Comparison of ENCODE assay signal across 29 cellular contexts in genomic region chr3:160314949-160315348, GRCh38.
"Had no signal": no experiment of that assay in that cellular context is flagged by ENCODE, and none has a peak within 500 bp of the region (broad histone marks: within the 10 kb centered on the region; RNA-seq: fewer than 3 reads in every experiment).

No MANE protein-coding gene starts in this region.

- H3K4me1 ChIP-seq: left lung, lower lobe of right lung, right atrium auricular region, stomach, testis, thyroid gland, transverse colon, upper lobe of left lung, vagina had no signal

- FAIRE-seq: islet of Langerhans, kidney had no signal

- H3K27ac Mint-ChIP-seq: immature natural killer cell; natural killer cell treated with Interleukin-12 subunit alpha and Interleukin-12 subunit beta and Interleukin-15 and Interleukin-18, amount 100 ng/mL, for 72 hours; progenitor cell of endocrine pancreas; stimulated activated naive B cell treated with anti-CD40 and anti-IgM and Interleukin-4, amounts not matched to agents 10 μg/mL and 1 μg/mL and 100 μg/mL, for 72 hours had no signal

- H3K27ac ChIP-seq: left lung, lower lobe of right lung, ovary, right atrium auricular region, skin epidermis, stomach, testis, thyroid gland, transverse colon, upper lobe of left lung, vagina had no signal

- DNase-seq: hippocampal formation; immature natural killer cell; kidney; left colon; left lung; lower lobe of right lung; mammary epithelial cell; midbrain; mucosa of descending colon; naive thymus-derived CD4-positive, alpha-beta T cell; ovary; stimulated activated CD4-positive, alpha-beta T cell treated with anti-CD3 and anti-CD28 coated beads, Interleukin-12 subunit alpha, Interleukin-12 subunit beta, amount 100 ng/mL, for 4 hours; stimulated activated CD4-positive, alpha-beta T cell treated with anti-CD3 and anti-CD28 coated beads, Interleukin-15, amount 100 ng/mL, for 24 hours; stimulated activated CD4-positive, alpha-beta T cell treated with anti-CD3 and anti-CD28 coated beads, Interleukin-2, amount 100 ng/mL, for 24 hours; stimulated activated CD4-positive, alpha-beta T cell treated with anti-CD3 and anti-CD28 coated beads, Interleukin-4, amount 100 ng/mL, for 1 hour; stimulated activated naive B cell treated with anti-CD40 and anti-IgM and Interleukin-4, amounts not matched to agents 10 μg/mL and 1 μg/mL and 100 μg/mL, for 72 hours; stimulated activated naive CD8-positive, alpha-beta T cell treated with anti-CD3 and anti-CD28 coated beads, Interleukin-15, Interleukin-2, amounts not matched to agents 100 U/mL and 50 U/mL, for 24 hours; stomach; testis; thyroid gland; transverse colon; upper lobe of left lung had no signal

- H3K4me3 Mint-ChIP-seq: immature natural killer cell; naive thymus-derived CD4-positive, alpha-beta T cell; natural killer cell treated with Interleukin-12 subunit alpha and Interleukin-12 subunit beta and Interleukin-15 and Interleukin-18, amount 100 ng/mL, for 72 hours; stimulated activated naive B cell treated with anti-CD40 and anti-IgM and Interleukin-4, amounts not matched to agents 10 μg/mL and 1 μg/mL and 100 μg/mL, for 72 hours had no signal

- ATAC-seq: left colon; left lung; lower lobe of right lung; naive thymus-derived CD4-positive, alpha-beta T cell; natural killer cell treated with Interleukin-12 subunit alpha and Interleukin-12 subunit beta and Interleukin-15 and Interleukin-18, amount 100 ng/mL, for 72 hours; sciatic nerve; stimulated activated naive B cell treated with anti-CD40 and anti-IgM and Interleukin-4, amounts not matched to agents 10 μg/mL and 1 μg/mL and 100 μg/mL, for 72 hours; stimulated activated naive CD8-positive, alpha-beta T cell treated with anti-CD3 and anti-CD28 coated beads, Interleukin-15, Interleukin-2, amounts not matched to agents 100 U/mL and 50 U/mL, for 24 hours had no signal

- H3K36me3 ChIP-seq: ovary, transverse colon, vagina had no signal

- H3K4me1 Mint-ChIP-seq: immature natural killer cell; naive thymus-derived CD4-positive, alpha-beta T cell; stimulated activated naive B cell treated with anti-CD40 and anti-IgM and Interleukin-4, amounts not matched to agents 10 μg/mL and 1 μg/mL and 100 μg/mL, for 72 hours had no signal

- H3K27me3 ChIP-seq: left lung, ovary, right atrium auricular region, stomach, testis, thyroid gland, transverse colon, upper lobe of left lung, vagina had no signal

- H3K36me3 Mint-ChIP-seq: natural killer cell treated with Interleukin-12 subunit alpha and Interleukin-12 subunit beta and Interleukin-15 and Interleukin-18, amount 100 ng/mL, for 72 hours had no signal

- H3K27me3 Mint-ChIP-seq: naive thymus-derived CD4-positive, alpha-beta T cell; natural killer cell treated with Interleukin-12 subunit alpha and Interleukin-12 subunit beta and Interleukin-15 and Interleukin-18, amount 100 ng/mL, for 72 hours; progenitor cell of endocrine pancreas; stimulated activated naive B cell treated with anti-CD40 and anti-IgM and Interleukin-4, amounts not matched to agents 10 μg/mL and 1 μg/mL and 100 μg/mL, for 72 hours had no signal

- H3K4me3 ChIP-seq: left lung, lower lobe of right lung, mucosa of descending colon, ovary, right atrium auricular region, skin epidermis, stomach, testis, thyroid gland, transverse colon, upper lobe of left lung, vagina had no signal

- H3K9me3 ChIP-seq: left lung, lower lobe of right lung, mucosa of descending colon, ovary, right atrium auricular region, stomach, testis, thyroid gland, transverse colon, upper lobe of left lung, vagina had no signal

- H3K9me3 Mint-ChIP-seq: immature natural killer cell; natural killer cell treated with Interleukin-12 subunit alpha and Interleukin-12 subunit beta and Interleukin-15 and Interleukin-18, amount 100 ng/mL, for 72 hours had no signal
